In the genomic region with DNA sequence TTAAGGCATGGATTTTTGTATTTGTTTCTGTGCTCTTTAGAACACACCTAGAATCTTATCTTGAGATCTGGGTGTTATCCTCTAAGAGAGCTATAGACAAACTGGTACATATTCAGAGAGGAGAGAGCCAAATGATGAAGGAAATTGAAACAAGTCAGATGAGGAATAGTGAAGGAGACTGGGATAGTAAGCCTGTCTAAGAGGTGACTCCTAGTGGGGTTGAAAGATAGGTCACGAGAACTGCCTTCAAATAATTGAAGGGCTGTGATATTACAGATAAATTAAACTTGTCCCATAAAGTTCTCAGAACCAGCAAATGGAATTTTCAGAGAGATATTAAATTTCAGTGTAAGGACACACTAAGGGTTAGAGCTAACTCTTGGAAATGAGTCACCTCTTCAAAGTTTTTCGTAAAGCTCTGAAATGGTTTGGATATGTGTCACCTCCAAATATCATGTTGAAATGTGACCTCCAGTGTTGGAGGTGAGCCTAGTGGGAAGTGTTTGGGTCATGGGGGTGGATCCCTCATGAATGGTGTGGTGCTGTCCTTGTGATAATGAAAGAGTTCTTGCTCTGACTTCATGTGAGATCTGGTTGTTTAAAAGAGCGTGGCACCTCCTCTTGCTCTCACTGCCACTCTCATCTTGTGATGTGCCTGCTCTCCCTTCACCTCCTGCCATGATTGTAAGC, we compare ENCODE assay signal across 1 cellular context.
A peak's percentile ranks its signal among the peaks of the same experiment; 100 is the strongest.
TF ChIP-seq lines count a peak whose summit lies in the region.

No MANE protein-coding gene starts in this region.

TF ChIP-seq in K562, 482 proteins besides CTCF, POLR2A, EP300 and RAD21 (continued from another document):
- TF ChIP-seq, protein P1, sequence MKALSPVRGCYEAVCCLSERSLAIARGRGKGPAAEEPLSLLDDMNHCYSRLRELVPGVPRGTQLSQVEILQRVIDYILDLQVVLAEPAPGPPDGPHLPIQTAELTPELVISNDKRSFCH (CRISPR knock-in tag; IDR thresholded peaks at IDR 0.05) = no peak
- TF ChIP-seq, protein P1 (tag; IDR thresholded peaks at IDR 0.05) = no peak
- TF ChIP-seq ZBTB7A (IDR thresholded peaks at IDR 0.05; ENCODE audit: borderline replicate concordance, control insufficient read depth, low read depth, low read length) (no peak), ETV5 (CRISPR knock-in tag; IDR thresholded peaks at IDR 0.05; ENCODE audit: low read depth) (no peak), ZNF232 (CRISPR knock-in tag; IDR thresholded peaks at IDR 0.05) (no peak), JUND (IDR thresholded peaks at IDR 0.05; ENCODE audit: borderline replicate concordance, low read depth, low read length) (no peak), JUND (tag; IDR thresholded peaks at IDR 0.05; ENCODE audit: borderline replicate concordance, low read depth, low read length) (0 out of 3 replicates have a peak, but pooled peaks have one; percentile 38), CREM (IDR thresholded peaks at IDR 0.05; ENCODE audit: low read depth) (no peak), FOXM1 (IDR thresholded peaks at IDR 0.05; ENCODE audit: low read depth) (no peak), FOXM1 (CRISPR knock-in tag; IDR thresholded peaks at IDR 0.05; ENCODE audit: low read depth) (no peak), FOXA1 (IDR thresholded peaks at IDR 0.05; ENCODE audit: borderline replicate concordance) (no peak), ELF1 (tag; IDR thresholded peaks at IDR 0.05) (no peak), DACH1 (IDR thresholded peaks at IDR 0.05; ENCODE audit: partially characterized antibody) (no peak), FOSL1 (tag; conservative IDR thresholded peaks at IDR 0.05) (peak; percentile 62), BHLHE40 (IDR thresholded peaks at IDR 0.05; ENCODE audit: low read length) (no peak), NR2C1 (IDR thresholded peaks at IDR 0.05) (no peak), NR2C1 (tag; IDR thresholded peaks at IDR 0.05) (peak; percentile 50; the same call in 1 of the 2 replicates), CEBPG (CRISPR knock-in tag; IDR thresholded peaks at IDR 0.05) (no peak), CEBPG (tag; conservative IDR thresholded peaks at IDR 0.05 in 1 of 2, IDR thresholded peaks at IDR 0.05 in 1 of 2) (peak in 1 of 2 experiments; percentile 49; a peak in 1 of 4 replicates), HNRNPL (IDR thresholded peaks at IDR 0.05; ENCODE audit: low read depth, low read length) (no peak), SPI1 (IDR thresholded peaks at IDR 0.05; ENCODE audit: borderline replicate concordance, low read depth, low read length) (no peak)
- TF ChIP-seq, protein P2, sequence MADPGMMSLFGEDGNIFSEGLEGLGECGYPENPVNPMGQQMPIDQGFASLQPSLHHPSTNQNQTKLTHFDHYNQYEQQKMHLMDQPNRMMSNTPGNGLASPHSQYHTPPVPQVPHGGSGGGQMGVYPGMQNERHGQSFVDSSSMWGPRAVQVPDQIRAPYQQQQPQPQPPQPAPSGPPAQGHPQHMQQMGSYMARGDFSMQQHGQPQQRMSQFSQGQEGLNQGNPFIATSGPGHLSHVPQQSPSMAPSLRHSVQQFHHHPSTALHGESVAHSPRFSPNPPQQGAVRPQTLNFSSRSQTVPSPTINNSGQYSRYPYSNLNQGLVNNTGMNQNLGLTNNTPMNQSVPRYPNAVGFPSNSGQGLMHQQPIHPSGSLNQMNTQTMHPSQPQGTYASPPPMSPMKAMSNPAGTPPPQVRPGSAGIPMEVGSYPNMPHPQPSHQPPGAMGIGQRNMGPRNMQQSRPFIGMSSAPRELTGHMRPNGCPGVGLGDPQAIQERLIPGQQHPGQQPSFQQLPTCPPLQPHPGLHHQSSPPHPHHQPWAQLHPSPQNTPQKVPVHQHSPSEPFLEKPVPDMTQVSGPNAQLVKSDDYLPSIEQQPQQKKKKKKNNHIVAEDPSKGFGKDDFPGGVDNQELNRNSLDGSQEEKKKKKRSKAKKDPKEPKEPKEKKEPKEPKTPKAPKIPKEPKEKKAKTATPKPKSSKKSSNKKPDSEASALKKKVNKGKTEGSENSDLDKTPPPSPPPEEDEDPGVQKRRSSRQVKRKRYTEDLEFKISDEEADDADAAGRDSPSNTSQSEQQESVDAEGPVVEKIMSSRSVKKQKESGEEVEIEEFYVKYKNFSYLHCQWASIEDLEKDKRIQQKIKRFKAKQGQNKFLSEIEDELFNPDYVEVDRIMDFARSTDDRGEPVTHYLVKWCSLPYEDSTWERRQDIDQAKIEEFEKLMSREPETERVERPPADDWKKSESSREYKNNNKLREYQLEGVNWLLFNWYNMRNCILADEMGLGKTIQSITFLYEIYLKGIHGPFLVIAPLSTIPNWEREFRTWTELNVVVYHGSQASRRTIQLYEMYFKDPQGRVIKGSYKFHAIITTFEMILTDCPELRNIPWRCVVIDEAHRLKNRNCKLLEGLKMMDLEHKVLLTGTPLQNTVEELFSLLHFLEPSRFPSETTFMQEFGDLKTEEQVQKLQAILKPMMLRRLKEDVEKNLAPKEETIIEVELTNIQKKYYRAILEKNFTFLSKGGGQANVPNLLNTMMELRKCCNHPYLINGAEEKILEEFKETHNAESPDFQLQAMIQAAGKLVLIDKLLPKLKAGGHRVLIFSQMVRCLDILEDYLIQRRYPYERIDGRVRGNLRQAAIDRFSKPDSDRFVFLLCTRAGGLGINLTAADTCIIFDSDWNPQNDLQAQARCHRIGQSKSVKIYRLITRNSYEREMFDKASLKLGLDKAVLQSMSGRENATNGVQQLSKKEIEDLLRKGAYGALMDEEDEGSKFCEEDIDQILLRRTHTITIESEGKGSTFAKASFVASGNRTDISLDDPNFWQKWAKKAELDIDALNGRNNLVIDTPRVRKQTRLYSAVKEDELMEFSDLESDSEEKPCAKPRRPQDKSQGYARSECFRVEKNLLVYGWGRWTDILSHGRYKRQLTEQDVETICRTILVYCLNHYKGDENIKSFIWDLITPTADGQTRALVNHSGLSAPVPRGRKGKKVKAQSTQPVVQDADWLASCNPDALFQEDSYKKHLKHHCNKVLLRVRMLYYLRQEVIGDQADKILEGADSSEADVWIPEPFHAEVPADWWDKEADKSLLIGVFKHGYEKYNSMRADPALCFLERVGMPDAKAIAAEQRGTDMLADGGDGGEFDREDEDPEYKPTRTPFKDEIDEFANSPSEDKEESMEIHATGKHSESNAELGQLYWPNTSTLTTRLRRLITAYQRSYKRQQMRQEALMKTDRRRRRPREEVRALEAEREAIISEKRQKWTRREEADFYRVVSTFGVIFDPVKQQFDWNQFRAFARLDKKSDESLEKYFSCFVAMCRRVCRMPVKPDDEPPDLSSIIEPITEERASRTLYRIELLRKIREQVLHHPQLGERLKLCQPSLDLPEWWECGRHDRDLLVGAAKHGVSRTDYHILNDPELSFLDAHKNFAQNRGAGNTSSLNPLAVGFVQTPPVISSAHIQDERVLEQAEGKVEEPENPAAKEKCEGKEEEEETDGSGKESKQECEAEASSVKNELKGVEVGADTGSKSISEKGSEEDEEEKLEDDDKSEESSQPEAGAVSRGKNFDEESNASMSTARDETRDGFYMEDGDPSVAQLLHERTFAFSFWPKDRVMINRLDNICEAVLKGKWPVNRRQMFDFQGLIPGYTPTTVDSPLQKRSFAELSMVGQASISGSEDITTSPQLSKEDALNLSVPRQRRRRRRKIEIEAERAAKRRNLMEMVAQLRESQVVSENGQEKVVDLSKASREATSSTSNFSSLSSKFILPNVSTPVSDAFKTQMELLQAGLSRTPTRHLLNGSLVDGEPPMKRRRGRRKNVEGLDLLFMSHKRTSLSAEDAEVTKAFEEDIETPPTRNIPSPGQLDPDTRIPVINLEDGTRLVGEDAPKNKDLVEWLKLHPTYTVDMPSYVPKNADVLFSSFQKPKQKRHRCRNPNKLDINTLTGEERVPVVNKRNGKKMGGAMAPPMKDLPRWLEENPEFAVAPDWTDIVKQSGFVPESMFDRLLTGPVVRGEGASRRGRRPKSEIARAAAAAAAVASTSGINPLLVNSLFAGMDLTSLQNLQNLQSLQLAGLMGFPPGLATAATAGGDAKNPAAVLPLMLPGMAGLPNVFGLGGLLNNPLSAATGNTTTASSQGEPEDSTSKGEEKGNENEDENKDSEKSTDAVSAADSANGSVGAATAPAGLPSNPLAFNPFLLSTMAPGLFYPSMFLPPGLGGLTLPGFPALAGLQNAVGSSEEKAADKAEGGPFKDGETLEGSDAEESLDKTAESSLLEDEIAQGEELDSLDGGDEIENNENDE (IDR thresholded peaks at IDR 0.05; ENCODE audit: low read depth, low read length) = no peak
- TF ChIP-seq, protein P3, sequence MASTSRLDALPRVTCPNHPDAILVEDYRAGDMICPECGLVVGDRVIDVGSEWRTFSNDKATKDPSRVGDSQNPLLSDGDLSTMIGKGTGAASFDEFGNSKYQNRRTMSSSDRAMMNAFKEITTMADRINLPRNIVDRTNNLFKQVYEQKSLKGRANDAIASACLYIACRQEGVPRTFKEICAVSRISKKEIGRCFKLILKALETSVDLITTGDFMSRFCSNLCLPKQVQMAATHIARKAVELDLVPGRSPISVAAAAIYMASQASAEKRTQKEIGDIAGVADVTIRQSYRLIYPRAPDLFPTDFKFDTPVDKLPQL (IDR thresholded peaks at IDR 0.05; ENCODE audit: extremely low read depth, insufficient read length) = no peak
